Comparison of ENCODE assay signal across 1 cellular context in genomic region chr16:57803413-57803990, GRCh38.
A peak's percentile ranks its signal among the peaks of the same experiment; 100 is the strongest.
TF ChIP-seq lines count a peak whose summit lies in the region.

No MANE protein-coding gene starts in this region.

TF ChIP-seq in HepG2, 621 proteins besides CTCF, POLR2A, EP300 and RAD21 (continued from another document and continues in another):
- TF ChIP-seq, protein P1, sequence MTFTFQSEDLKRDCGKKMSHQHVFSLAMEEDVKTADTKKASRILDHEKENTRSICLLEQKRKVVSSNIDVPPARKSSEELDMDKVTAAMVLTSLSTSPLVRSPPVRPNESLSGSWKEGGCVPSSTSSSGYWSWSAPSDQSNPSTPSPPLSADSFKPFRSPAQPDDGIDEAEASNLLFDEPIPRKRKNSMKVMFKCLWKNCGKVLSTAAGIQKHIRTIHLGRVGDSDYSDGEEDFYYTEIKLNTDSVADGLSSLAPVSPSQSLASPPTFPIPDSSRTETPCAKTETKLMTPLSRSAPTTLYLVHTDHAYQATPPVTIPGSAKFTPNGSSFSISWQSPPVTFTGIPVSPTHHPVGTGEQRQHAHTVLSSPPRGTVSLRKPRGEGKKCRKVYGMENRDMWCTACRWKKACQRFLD (CRISPR knock-in tag; IDR thresholded peaks at IDR 0.05; ENCODE audit: borderline replicate concordance) = no peak
- TF ChIP-seq MAF1 (CRISPR knock-in tag; IDR thresholded peaks at IDR 0.05; ENCODE audit: borderline replicate concordance) = no peak
- TF ChIP-seq NCOA2 (CRISPR knock-in tag; IDR thresholded peaks at IDR 0.05) = peak; percentile 3; the same call in 1 of the 2 replicates
- TF ChIP-seq PAF1 (CRISPR knock-in tag; IDR thresholded peaks at IDR 0.05) = no peak
- no peak for TF ChIP-seq ZNF841 (CRISPR knock-in tag; IDR thresholded peaks at IDR 0.05; ENCODE audit: borderline replicate concordance)
- TF ChIP-seq ZMYM3 (CRISPR knock-in tag; IDR thresholded peaks at IDR 0.05) = no peak
- no peak; the same call in 1 of the 2 replicates for TF ChIP-seq IRF2 (CRISPR knock-in tag; IDR thresholded peaks at IDR 0.05)
- TF ChIP-seq, protein P2, sequence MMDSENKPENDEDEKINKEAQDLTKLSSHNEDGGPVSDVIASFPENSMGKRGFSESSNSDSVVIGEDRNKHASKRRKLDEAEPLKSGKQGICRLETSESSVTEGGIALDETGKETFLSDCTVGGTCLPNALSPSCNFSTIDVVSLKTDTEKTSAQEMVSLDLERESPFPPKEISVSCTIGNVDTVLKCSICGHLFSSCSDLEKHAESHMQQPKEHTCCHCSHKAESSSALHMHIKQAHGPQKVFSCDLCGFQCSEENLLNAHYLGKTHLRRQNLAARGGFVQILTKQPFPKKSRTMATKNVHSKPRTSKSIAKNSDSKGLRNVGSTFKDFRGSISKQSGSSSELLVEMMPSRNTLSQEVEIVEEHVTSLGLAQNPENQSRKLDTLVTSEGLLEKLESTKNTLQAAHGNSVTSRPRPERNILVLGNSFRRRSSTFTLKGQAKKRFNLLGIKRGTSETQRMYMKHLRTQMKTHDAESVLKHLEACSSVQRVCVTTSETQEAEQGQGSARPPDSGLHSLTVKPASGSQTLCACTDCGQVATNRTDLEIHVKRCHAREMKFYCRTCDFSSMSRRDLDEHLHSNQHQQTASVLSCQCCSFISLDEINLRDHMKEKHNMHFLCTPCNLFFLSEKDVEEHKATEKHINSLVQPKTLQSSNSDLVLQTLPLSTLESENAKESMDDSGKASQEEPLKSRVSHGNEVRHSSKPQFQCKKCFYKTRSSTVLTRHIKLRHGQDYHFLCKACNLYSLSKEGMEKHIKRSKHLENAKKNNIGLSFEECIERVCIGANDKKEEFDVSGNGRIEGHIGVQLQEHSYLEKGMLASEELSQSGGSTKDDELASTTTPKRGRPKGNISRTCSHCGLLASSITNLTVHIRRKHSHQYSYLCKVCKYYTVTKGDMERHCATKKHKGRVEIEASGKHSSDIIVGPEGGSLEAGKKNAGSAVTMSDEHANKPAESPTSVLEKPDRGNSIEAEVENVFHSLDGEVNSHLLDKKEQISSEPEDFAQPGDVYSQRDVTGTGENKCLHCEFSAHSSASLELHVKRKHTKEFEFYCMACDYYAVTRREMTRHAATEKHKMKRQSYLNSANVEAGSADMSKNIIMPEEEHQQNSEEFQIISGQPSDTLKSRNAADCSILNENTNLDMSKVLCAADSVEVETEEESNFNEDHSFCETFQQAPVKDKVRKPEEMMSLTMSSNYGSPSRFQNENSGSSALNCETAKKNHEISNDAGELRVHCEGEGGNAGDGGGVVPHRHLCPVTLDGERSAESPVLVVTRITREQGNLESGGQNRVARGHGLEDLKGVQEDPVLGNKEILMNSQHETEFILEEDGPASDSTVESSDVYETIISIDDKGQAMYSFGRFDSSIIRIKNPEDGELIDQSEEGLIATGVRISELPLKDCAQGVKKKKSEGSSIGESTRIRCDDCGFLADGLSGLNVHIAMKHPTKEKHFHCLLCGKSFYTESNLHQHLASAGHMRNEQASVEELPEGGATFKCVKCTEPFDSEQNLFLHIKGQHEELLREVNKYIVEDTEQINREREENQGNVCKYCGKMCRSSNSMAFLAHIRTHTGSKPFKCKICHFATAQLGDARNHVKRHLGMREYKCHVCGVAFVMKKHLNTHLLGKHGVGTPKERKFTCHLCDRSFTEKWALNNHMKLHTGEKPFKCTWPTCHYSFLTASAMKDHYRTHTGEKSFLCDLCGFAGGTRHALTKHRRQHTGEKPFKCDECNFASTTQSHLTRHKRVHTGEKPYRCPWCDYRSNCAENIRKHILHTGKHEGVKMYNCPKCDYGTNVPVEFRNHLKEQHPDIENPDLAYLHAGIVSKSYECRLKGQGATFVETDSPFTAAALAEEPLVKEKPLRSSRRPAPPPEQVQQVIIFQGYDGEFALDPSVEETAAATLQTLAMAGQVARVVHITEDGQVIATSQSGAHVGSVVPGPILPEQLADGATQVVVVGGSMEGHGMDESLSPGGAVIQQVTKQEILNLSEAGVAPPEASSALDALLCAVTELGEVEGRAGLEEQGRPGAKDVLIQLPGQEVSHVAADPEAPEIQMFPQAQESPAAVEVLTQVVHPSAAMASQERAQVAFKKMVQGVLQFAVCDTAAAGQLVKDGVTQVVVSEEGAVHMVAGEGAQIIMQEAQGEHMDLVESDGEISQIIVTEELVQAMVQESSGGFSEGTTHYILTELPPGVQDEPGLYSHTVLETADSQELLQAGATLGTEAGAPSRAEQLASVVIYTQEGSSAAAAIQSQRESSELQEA (CRISPR knock-in tag; IDR thresholded peaks at IDR 0.05; ENCODE audit: not compliant biosample characterization) = no peak
- no peak for TF ChIP-seq GMEB1 (CRISPR knock-in tag; IDR thresholded peaks at IDR 0.05; ENCODE audit: borderline replicate concordance)
- TF ChIP-seq, protein P3, sequence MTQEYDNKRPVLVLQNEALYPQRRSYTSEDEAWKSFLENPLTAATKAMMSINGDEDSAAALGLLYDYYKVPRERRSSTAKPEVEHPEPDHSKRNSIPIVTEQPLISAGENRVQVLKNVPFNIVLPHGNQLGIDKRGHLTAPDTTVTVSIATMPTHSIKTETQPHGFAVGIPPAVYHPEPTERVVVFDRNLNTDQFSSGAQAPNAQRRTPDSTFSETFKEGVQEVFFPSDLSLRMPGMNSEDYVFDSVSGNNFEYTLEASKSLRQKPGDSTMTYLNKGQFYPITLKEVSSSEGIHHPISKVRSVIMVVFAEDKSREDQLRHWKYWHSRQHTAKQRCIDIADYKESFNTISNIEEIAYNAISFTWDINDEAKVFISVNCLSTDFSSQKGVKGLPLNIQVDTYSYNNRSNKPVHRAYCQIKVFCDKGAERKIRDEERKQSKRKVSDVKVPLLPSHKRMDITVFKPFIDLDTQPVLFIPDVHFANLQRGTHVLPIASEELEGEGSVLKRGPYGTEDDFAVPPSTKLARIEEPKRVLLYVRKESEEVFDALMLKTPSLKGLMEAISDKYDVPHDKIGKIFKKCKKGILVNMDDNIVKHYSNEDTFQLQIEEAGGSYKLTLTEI (CRISPR knock-in tag; conservative IDR thresholded peaks at IDR 0.05) = no peak
- TF ChIP-seq XRCC5 (optimal IDR thresholded peaks at IDR 0.05; ENCODE audit: low read length) = peak; percentile 4
- TF ChIP-seq YY1 (IDR thresholded peaks at IDR 0.05; ENCODE audit: insufficient read depth, insufficient replicate concordance, low read depth, low read length) = no peak
- TF ChIP-seq, protein P4, sequence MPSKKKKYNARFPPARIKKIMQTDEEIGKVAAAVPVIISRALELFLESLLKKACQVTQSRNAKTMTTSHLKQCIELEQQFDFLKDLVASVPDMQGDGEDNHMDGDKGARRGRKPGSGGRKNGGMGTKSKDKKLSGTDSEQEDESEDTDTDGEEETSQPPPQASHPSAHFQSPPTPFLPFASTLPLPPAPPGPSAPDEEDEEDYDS (CRISPR knock-in tag; IDR thresholded peaks at IDR 0.05) = peak; percentile 8; the same call in 1 of the 2 replicates
- TF ChIP-seq ZNF232 (CRISPR knock-in tag; IDR thresholded peaks at IDR 0.05; ENCODE audit: borderline replicate concordance) = no peak
- TF ChIP-seq, protein P5, sequence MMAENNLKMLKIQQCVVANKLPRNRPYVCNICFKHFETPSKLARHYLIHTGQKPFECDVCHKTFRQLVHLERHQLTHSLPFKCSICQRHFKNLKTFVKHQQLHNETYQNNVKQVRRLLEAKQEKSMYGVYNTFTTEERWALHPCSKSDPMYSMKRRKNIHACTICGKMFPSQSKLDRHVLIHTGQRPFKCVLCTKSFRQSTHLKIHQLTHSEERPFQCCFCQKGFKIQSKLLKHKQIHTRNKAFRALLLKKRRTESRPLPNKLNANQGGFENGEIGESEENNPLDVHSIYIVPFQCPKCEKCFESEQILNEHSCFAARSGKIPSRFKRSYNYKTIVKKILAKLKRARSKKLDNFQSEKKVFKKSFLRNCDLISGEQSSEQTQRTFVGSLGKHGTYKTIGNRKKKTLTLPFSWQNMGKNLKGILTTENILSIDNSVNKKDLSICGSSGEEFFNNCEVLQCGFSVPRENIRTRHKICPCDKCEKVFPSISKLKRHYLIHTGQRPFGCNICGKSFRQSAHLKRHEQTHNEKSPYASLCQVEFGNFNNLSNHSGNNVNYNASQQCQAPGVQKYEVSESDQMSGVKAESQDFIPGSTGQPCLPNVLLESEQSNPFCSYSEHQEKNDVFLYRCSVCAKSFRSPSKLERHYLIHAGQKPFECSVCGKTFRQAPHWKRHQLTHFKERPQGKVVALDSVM (CRISPR knock-in tag; IDR thresholded peaks at IDR 0.05) = no peak; the same call in 1 of the 2 replicates
- no peak for TF ChIP-seq PTBP1 (IDR thresholded peaks at IDR 0.05; ENCODE audit: low read depth, low read length, poor library complexity, severe bottlenecking)
- no peak for TF ChIP-seq TCF12 (IDR thresholded peaks at IDR 0.05)
- TF ChIP-seq TCF12 (CRISPR knock-in tag; IDR thresholded peaks at IDR 0.05) = no peak
- peak; percentile 6; the same call in 1 of the 2 replicates for TF ChIP-seq ZNF350 (CRISPR knock-in tag; IDR thresholded peaks at IDR 0.05; ENCODE audit: borderline replicate concordance, low read depth)
- TF ChIP-seq ZNF674 (CRISPR knock-in tag; IDR thresholded peaks at IDR 0.05; ENCODE audit: low read depth) = no peak
- TF ChIP-seq ZNF274 (CRISPR knock-in tag; IDR thresholded peaks at IDR 0.05) = no peak
- TF ChIP-seq, protein P6, sequence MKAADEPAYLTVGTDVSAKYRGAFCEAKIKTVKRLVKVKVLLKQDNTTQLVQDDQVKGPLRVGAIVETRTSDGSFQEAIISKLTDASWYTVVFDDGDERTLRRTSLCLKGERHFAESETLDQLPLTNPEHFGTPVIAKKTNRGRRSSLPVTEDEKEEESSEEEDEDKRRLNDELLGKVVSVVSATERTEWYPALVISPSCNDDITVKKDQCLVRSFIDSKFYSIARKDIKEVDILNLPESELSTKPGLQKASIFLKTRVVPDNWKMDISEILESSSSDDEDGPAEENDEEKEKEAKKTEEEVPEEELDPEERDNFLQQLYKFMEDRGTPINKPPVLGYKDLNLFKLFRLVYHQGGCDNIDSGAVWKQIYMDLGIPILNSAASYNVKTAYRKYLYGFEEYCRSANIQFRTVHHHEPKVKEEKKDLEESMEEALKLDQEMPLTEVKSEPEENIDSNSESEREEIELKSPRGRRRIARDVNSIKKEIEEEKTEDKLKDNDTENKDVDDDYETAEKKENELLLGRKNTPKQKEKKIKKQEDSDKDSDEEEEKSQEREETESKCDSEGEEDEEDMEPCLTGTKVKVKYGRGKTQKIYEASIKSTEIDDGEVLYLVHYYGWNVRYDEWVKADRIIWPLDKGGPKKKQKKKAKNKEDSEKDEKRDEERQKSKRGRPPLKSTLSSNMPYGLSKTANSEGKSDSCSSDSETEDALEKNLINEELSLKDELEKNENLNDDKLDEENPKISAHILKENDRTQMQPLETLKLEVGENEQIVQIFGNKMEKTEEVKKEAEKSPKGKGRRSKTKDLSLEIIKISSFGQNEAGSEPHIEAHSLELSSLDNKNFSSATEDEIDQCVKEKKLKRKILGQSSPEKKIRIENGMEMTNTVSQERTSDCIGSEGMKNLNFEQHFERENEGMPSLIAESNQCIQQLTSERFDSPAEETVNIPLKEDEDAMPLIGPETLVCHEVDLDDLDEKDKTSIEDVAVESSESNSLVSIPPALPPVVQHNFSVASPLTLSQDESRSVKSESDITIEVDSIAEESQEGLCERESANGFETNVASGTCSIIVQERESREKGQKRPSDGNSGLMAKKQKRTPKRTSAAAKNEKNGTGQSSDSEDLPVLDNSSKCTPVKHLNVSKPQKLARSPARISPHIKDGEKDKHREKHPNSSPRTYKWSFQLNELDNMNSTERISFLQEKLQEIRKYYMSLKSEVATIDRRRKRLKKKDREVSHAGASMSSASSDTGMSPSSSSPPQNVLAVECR (CRISPR knock-in tag; IDR thresholded peaks at IDR 0.05; ENCODE audit: borderline replicate concordance) = no peak
- no peak for TF ChIP-seq ZNF580 (CRISPR knock-in tag; IDR thresholded peaks at IDR 0.05; ENCODE audit: borderline replicate concordance, low read depth)
- peak; percentile 22; the same call in 1 of the 2 replicates for TF ChIP-seq ZNF75D (CRISPR knock-in tag; IDR thresholded peaks at IDR 0.05; ENCODE audit: borderline replicate concordance)
- no peak for TF ChIP-seq ZNF720 (CRISPR knock-in tag; IDR thresholded peaks at IDR 0.05)
- no peak for TF ChIP-seq ATF2 (CRISPR knock-in tag; IDR thresholded peaks at IDR 0.05)
- peak; percentile 65; the same call in 1 of the 2 replicates for TF ChIP-seq PAX8 (CRISPR knock-in tag; IDR thresholded peaks at IDR 0.05; ENCODE audit: borderline replicate concordance)
- no peak for TF ChIP-seq BRD4 (CRISPR knock-in tag; IDR thresholded peaks at IDR 0.05)
- no peak for TF ChIP-seq GZF1 (CRISPR knock-in tag; IDR thresholded peaks at IDR 0.05)
- TF ChIP-seq MED1 (CRISPR knock-in tag; IDR thresholded peaks at IDR 0.05) = 0 out of 2 replicates have a peak, but pooled peaks have one; percentile 0
- no peak; the same call in 1 of the 2 replicates for TF ChIP-seq POLR2G (IDR thresholded peaks at IDR 0.05; ENCODE audit: low read depth, low read length)
- TF ChIP-seq PCBP2 (optimal IDR thresholded peaks at IDR 0.05; ENCODE audit: low read depth, low read length, poor library complexity, severe bottlenecking) = no peak
